16 cellular contexts compared by ENCODE assay signal in the genomic region with DNA sequence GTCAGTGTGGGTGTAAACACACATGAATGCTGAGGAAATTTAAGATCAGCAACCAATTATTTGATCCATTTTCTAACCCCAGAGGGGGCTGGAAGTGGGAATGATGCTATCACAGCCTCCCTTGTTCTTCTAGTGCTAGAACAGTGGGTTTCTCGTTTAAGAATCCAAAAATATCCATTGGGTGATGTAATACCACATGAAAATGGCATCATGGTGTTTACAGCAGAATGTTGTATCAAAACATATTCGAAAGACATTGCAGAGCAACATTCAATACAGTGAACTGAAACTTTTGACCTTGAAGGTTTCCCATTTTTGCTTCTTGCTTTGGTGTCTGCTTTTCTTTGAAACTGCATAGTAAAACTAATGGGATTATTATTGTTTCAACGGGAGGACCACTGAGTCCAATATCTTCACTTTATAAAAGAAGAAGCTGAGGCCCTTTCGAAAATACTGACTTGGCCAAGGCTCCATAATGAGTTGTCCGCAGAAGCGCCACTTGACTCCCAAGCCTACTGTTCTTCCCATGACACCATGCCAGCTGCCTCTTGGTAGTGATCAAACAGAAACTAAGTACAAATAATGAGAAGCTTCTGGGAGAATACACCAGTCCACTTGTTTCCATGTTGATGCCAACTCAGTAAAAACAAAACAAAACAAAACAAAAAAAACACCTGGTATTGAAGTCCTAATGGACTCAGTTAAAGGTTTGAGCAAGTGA.
DNase-seq lines count a peak whose midpoint lies in the region; ATAC-seq and TF ChIP-seq lines count a peak whose summit lies in the region.
"Had no signal": no experiment of that assay in that cellular context is flagged by ENCODE, and none has a peak within 500 bp of the region (broad histone marks: within the 10 kb centered on the region; RNA-seq: fewer than 3 reads in every experiment).

No MANE protein-coding gene starts in this region.

- TF ChIP-seq CTCF in osteocyte (IDR thresholded peaks at IDR 0.05) (no peak), nephron progenitor cell (IDR thresholded peaks at IDR 0.05) (no peak)

- DNase-seq in DMS 273 treated with DMSO at 0.1 percent for 48 hours (lab: John Stamatoyannopoulos, UW) = peak; percentile 16
- DNase-seq in NCI-H345 treated with DMSO at 0.1 percent for 48 hours (lab: John Stamatoyannopoulos, UW; ENCODE audit: unreplicated experiment) = peak; percentile 13
- DNase-seq in osteocyte (ENCODE audit: extremely low spot score, unreplicated experiment) = no peak
- no peak for DNase-seq in GM03348 (ENCODE audit: low spot score)
- no peak for DNase-seq in NCI-H1694 (lab: John Stamatoyannopoulos, UW)
- no peak for DNase-seq in nephron progenitor cell
- DNase-seq: activated CD4-positive, alpha-beta T cell treated with anti-CD3 and anti-CD28 coated beads for 36 hours; activated gamma-delta T cell; C1 segment of cervical spinal cord; DND-41; gastrocnemius medialis; KBM-7; NCI-H446 had no signal

- H3K27me3 Mint-ChIP-seq in dendritic cell treated with granulocyte-macrophage colony-stimulating factor and Interleukin-4, amounts not matched to agents 40 ng/mL and 50 ng/mL, for 4 days = peaks cover 2% of the 10 kb centered on the region
- H3K27me3 Mint-ChIP-seq in osteocyte (ENCODE audit: unreplicated experiment) (no peaks in the 10 kb centered on the region), nephron progenitor cell (ENCODE audit: low read depth, poor library complexity) (no peaks in the 10 kb centered on the region)

- H3K4me1 Mint-ChIP-seq in dendritic cell treated with granulocyte-macrophage colony-stimulating factor and Interleukin-4, amounts not matched to agents 40 ng/mL and 50 ng/mL, for 4 days (ENCODE audit: low read depth) = peaks cover 39% of the 10 kb centered on the region
- H3K4me1 Mint-ChIP-seq in osteocyte (ENCODE audit: unreplicated experiment) (peaks cover 62% of the 10 kb centered on the region), nephron progenitor cell (peaks cover 62% of the 10 kb centered on the region)
- H3K4me1 Mint-ChIP-seq: activated CD4-positive, alpha-beta T cell treated with anti-CD3 and anti-CD28 coated beads for 36 hours had no signal

- intact Hi-C loops in dendritic cell treated with granulocyte-macrophage colony-stimulating factor and Interleukin-4, amounts not matched to agents 40 ng/mL and 50 ng/mL, for 4 days (cut with micrococcal nuclease) = loop anchor here (10.0 kb wide), 1 partner anchor 60 kb away; no protein-coding TSS in a partner anchor

- no peaks in the 10 kb centered on the region for H3K9me3 Mint-ChIP-seq in dendritic cell treated with granulocyte-macrophage colony-stimulating factor and Interleukin-4, amounts not matched to agents 40 ng/mL and 50 ng/mL, for 4 days
- H3K9me3 Mint-ChIP-seq in osteocyte (ENCODE audit: unreplicated experiment) (no peaks in the 10 kb centered on the region), nephron progenitor cell (no peaks in the 10 kb centered on the region)
- H3K9me3 Mint-ChIP-seq: neural crest cell had no signal

- no peak for ATAC-seq in HG03039 (IDR thresholded peaks at IDR 0.05; ENCODE audit: unreplicated experiment)
- ATAC-seq: activated CD4-positive, alpha-beta T cell treated with anti-CD3 and anti-CD28 coated beads for 36 hours; gastrocnemius medialis had no signal

- peak overlapping the region; percentile 48 for H3K27ac Mint-ChIP-seq in dendritic cell treated with granulocyte-macrophage colony-stimulating factor and Interleukin-4, amounts not matched to agents 40 ng/mL and 50 ng/mL, for 4 days
- H3K27ac Mint-ChIP-seq in osteocyte (ENCODE audit: unreplicated experiment) (peak overlapping the region; percentile 93), nephron progenitor cell (no peak overlapping the region)
- H3K27ac Mint-ChIP-seq: activated CD4-positive, alpha-beta T cell treated with anti-CD3 and anti-CD28 coated beads for 36 hours had no signal

- no peak overlapping the region for H3K4me3 Mint-ChIP-seq in dendritic cell treated with granulocyte-macrophage colony-stimulating factor and Interleukin-4, amounts not matched to agents 40 ng/mL and 50 ng/mL, for 4 days
- H3K4me3 Mint-ChIP-seq in osteocyte (ENCODE audit: unreplicated experiment) = no peak overlapping the region
- H3K4me3 Mint-ChIP-seq in nephron progenitor cell = no peak overlapping the region
- H3K4me3 Mint-ChIP-seq: activated CD4-positive, alpha-beta T cell treated with anti-CD3 and anti-CD28 coated beads for 36 hours; neural crest cell had no signal

- H3K36me3 Mint-ChIP-seq in dendritic cell treated with granulocyte-macrophage colony-stimulating factor and Interleukin-4, amounts not matched to agents 40 ng/mL and 50 ng/mL, for 4 days (ENCODE audit: low read depth) = no peaks in the 10 kb centered on the region
- H3K36me3 Mint-ChIP-seq in osteocyte (ENCODE audit: unreplicated experiment) (peaks cover 6% of the 10 kb centered on the region), nephron progenitor cell (ENCODE audit: low read depth) (peaks cover 21% of the 10 kb centered on the region)

Comparison
In these comparisons a context has a peak if more than half of its experiments do, and no peak if none do; other contexts are left out.
1. DNase-seq: peak in DMS 273 treated with DMSO at 0.1 percent for 48 hours (single experiment) and NCI-H345 treated with DMSO at 0.1 percent for 48 hours (single experiment); none in osteocyte (single experiment), GM03348 (single experiment), NCI-H1694 (single experiment) and nephron progenitor cell (single experiment).